ENCODE assay signal across 24 cellular contexts in genomic region chr20:58571341-58571941, GRCh38. TPM values are rescaled to one million over a fixed set of nuclear protein-coding genes. Genes with fewer than 3 reads are reported as not detected.
A peak's percentile ranks its signal among the peaks of the same experiment; 100 is the strongest.
DNase-seq lines count a peak whose midpoint lies in the region; ATAC-seq, FAIRE-seq and TF ChIP-seq lines count a peak whose summit lies in the region.
"Had no signal": no experiment of that assay in that cellular context is flagged by ENCODE, and none has a peak within 500 bp of the region (broad histone marks: within the 10 kb centered on the region; RNA-seq: fewer than 3 reads in every experiment).

No MANE protein-coding gene starts in this region.

- H3K36me3 ChIP-seq in GM23338 (ENCODE audit: insufficient read depth) (no peaks in the 10 kb centered on the region), astrocyte (ENCODE audit: insufficient read depth, low read length) (no peaks in the 10 kb centered on the region), mesenchymal stem cell (ENCODE audit: control insufficient read depth in 1 of 2, insufficient read depth in 2 of 2, low read depth in 1 of 2, low read length in 2 of 2) (no peaks in the 10 kb centered on the region), small intestine (ENCODE audit: control insufficient read depth in 2 of 2, insufficient read depth in 2 of 2, low read length in 2 of 2) (no peaks in the 10 kb centered on the region)
- H3K36me3 ChIP-seq: adrenal gland, gastrocnemius medialis, vagina had no signal

- H3K27me3 ChIP-seq in GM23338 (ENCODE audit: insufficient read depth) (no peaks in the 10 kb centered on the region), astrocyte (ENCODE audit: insufficient read depth, low read length) (peaks cover 2% of the 10 kb centered on the region), mesenchymal stem cell (ENCODE audit: control insufficient read depth in 1 of 2, insufficient read depth in 1 of 2, low read length in 2 of 2) (peaks cover 0 to 35% of the 10 kb centered on the region in 2 experiments), small intestine (ENCODE audit: control insufficient read depth in 2 of 2, insufficient read depth in 2 of 2, low read length in 2 of 2) (peaks cover 0 to 2% of the 10 kb centered on the region in 2 donors)
- H3K27me3 ChIP-seq: adrenal gland, vagina had no signal

- no peak overlapping the region for H3K23ac ChIP-seq in mesenchymal stem cell (ENCODE audit: low read length in 2 of 2)

- H3K14ac ChIP-seq in mesenchymal stem cell (ENCODE audit: low read length in 2 of 2) = no peak overlapping the region

- H4K8ac ChIP-seq in mesenchymal stem cell (ENCODE audit: low read length) = no peak overlapping the region

- H3K4me1 ChIP-seq in GM23338 (ENCODE audit: insufficient read depth) (no peaks in the 10 kb centered on the region), astrocyte (ENCODE audit: insufficient read depth, low read length) (peaks cover 4% of the 10 kb centered on the region), mesenchymal stem cell (ENCODE audit: control insufficient read depth, insufficient read depth, low read depth, low read length) (peaks cover 27% of the 10 kb centered on the region), small intestine (ENCODE audit: control insufficient read depth in 2 of 2, insufficient read depth in 1 of 2, low read depth in 1 of 2, low read length in 1 of 2) (no peaks in the 10 kb centered on the region)
- H3K4me1 ChIP-seq: gastrocnemius medialis had no signal

- no peaks in the 10 kb centered on the region for H3K79me2 ChIP-seq in GM23338 (replicated peaks; ENCODE audit: insufficient read depth)
- no peaks in the 10 kb centered on the region for H3K79me2 ChIP-seq in astrocyte (ENCODE audit: insufficient read depth, low read length)

- H3K18ac ChIP-seq in mesenchymal stem cell (ENCODE audit: low read depth in 1 of 2, low read length in 2 of 2) = no peak overlapping the region

- H3K9me3 Mint-ChIP-seq in GM23338 (no peaks in the 10 kb centered on the region), astrocyte (ENCODE audit: unreplicated experiment) (no peaks in the 10 kb centered on the region)
- H3K9me3 Mint-ChIP-seq: CD4-positive, CD25-positive, alpha-beta regulatory T cell had no signal

- no peak overlapping the region for H3K4me3 Mint-ChIP-seq in GM23338
- no peak overlapping the region for H3K4me3 Mint-ChIP-seq in astrocyte (ENCODE audit: unreplicated experiment)
- H3K4me3 Mint-ChIP-seq: CD4-positive, CD25-positive, alpha-beta regulatory T cell had no signal

- TF ChIP-seq CTCF in GM23338 (conservative IDR thresholded peaks at IDR 0.05; ENCODE audit: low read depth in 2 of 2) (no peak), astrocyte (IDR thresholded peaks at IDR 0.05; ENCODE audit: insufficient read depth, low read depth, low read length) (no peak)

- H2BK120ac ChIP-seq in mesenchymal stem cell (ENCODE audit: low read depth, low read length) = no peak overlapping the region

- FAIRE-seq in astrocyte (lab: Jason Lieb, UNC) (no peak), small intestine (lab: Jason Lieb, UNC) (no peak)

- ATAC-seq in GM23338 (no peak), HG02759 (IDR thresholded peaks at IDR 0.05; ENCODE audit: unreplicated experiment) (no peak), GM21526 (IDR thresholded peaks at IDR 0.05; ENCODE audit: low FRiP score, unreplicated experiment) (no peak)
- ATAC-seq: gastrocnemius medialis; stimulated activated naive CD8-positive, alpha-beta T cell treated with anti-CD3 and anti-CD28 coated beads, Interleukin-15, Interleukin-2, amounts not matched to agents 100 U/mL and 50 U/mL, for 24 hours had no signal

- H4K91ac ChIP-seq in mesenchymal stem cell (ENCODE audit: low read length) = no peak overlapping the region

- no peak for DNase-seq in GM23338 (ENCODE audit: low spot score)
- no peak for DNase-seq in astrocyte (ENCODE audit: low read depth)
- no peak for DNase-seq in mesenchymal stem cell
- peak; percentile 7 for DNase-seq in small intestine
- no peak for DNase-seq in NCI-H2107 treated with DMSO at 0.1 percent for 48 hours (lab: John Stamatoyannopoulos, UW; ENCODE audit: unreplicated experiment)
- no peak for DNase-seq in caudate nucleus (lab: John Stamatoyannopoulos, UW)
- DNase-seq: activated gamma-delta T cell; adrenal gland; CD4-positive, CD25-positive, alpha-beta regulatory T cell; dorsolateral prefrontal cortex; erythroblast; gastrocnemius medialis; Kasumi-1; NCI-H1092 treated with DMSO at 0.1 percent for 48 hours; NCI-H2029 treated with DMSO at 0.1 percent for 48 hours; occipital lobe; stimulated activated CD4-positive, alpha-beta T cell treated with anti-CD3 and anti-CD28 coated beads, Interleukin-2, amount 100 ng/mL, for 24 hours; stimulated activated naive CD8-positive, alpha-beta T cell treated with anti-CD3 and anti-CD28 coated beads, Interleukin-15, Interleukin-2, amounts not matched to agents 100 U/mL and 50 U/mL, for 24 hours had no signal

- no peaks in the 10 kb centered on the region for H3K9me3 ChIP-seq in astrocyte (ENCODE audit: insufficient read depth, low read depth, low read length)
- no peaks in the 10 kb centered on the region for H3K9me3 ChIP-seq in mesenchymal stem cell (ENCODE audit: control insufficient read depth, low read length)
- H3K9me3 ChIP-seq in small intestine (ENCODE audit: control insufficient read depth, low read depth) = no peaks in the 10 kb centered on the region
- H3K9me3 ChIP-seq: adrenal gland, gastrocnemius medialis, vagina had no signal

- WGBS in mesenchymal stem cell = 60% methylated on average over 3 of the region's 4 CpGs
- WGBS in small intestine, 3 donors = 31 to 61% (median 41%) methylated on average over 4 of the region's 4 CpGs

- H3K27ac Mint-ChIP-seq in GM23338 = peak overlapping the region; percentile 52; the same call in 1 of the 2 replicates
- H3K27ac Mint-ChIP-seq in astrocyte (ENCODE audit: unreplicated experiment) = no peak overlapping the region
- H3K27ac Mint-ChIP-seq: CD4-positive, CD25-positive, alpha-beta regulatory T cell had no signal

- no peak overlapping the region for H2BK12ac ChIP-seq in mesenchymal stem cell (ENCODE audit: low read length in 2 of 2)

- no peaks in the 10 kb centered on the region for H3K27me3 Mint-ChIP-seq in GM23338 (ENCODE audit: insufficient read depth, low read depth, poor library complexity)
- peaks cover 2% of the 10 kb centered on the region for H3K27me3 Mint-ChIP-seq in astrocyte (ENCODE audit: low read depth, unreplicated experiment)

- no peak overlapping the region; the same call in 1 of the 2 replicates for H2AFZ ChIP-seq in GM23338
- no peak overlapping the region for H2AFZ ChIP-seq in astrocyte (ENCODE audit: low read depth, low read length)
- H2AFZ ChIP-seq in mesenchymal stem cell (ENCODE audit: low read depth, low read length) = no peak overlapping the region

- H3K9ac ChIP-seq in astrocyte (ENCODE audit: low read length) (no peak overlapping the region), mesenchymal stem cell (ENCODE audit: low read length) (no peak overlapping the region)

- peak overlapping the region; percentile 89 for H2AK5ac ChIP-seq in mesenchymal stem cell (ENCODE audit: low read length, severe bottlenecking)

- H3K4me3 ChIP-seq in GM23338 = no peak overlapping the region
- H3K4me3 ChIP-seq in astrocyte (ENCODE audit: insufficient read depth, low read depth, low read length) = no peak overlapping the region
- no peak overlapping the region for H3K4me3 ChIP-seq in mesenchymal stem cell (ENCODE audit: insufficient read depth in 1 of 2, low read depth in 1 of 2, low read length in 2 of 2)
- H3K4me3 ChIP-seq in small intestine (ENCODE audit: low read depth in 1 of 2, low read length in 2 of 2) = no peak overlapping the region
- H3K4me3 ChIP-seq: adrenal gland, dorsolateral prefrontal cortex, gastrocnemius medialis, vagina had no signal

- no peaks in the 10 kb centered on the region for H3K79me1 ChIP-seq in mesenchymal stem cell (replicated peaks; ENCODE audit: low read length, poor library complexity, severe bottlenecking)

- peaks cover 9% of the 10 kb centered on the region; the same call in 2 of the 3 replicates for H3K4me1 Mint-ChIP-seq in GM23338
- peaks cover 3% of the 10 kb centered on the region for H3K4me1 Mint-ChIP-seq in astrocyte (ENCODE audit: low read depth, unreplicated experiment)
- H3K4me1 Mint-ChIP-seq: CD4-positive, CD25-positive, alpha-beta regulatory T cell had no signal

- H3K36me3 Mint-ChIP-seq in GM23338 (ENCODE audit: low read depth) (no peaks in the 10 kb centered on the region), astrocyte (ENCODE audit: low read depth, unreplicated experiment) (peaks cover 3% of the 10 kb centered on the region)
- H3K36me3 Mint-ChIP-seq: CD4-positive, CD25-positive, alpha-beta regulatory T cell had no signal

- H3K4ac ChIP-seq in mesenchymal stem cell (ENCODE audit: low read depth in 1 of 2, low read length in 2 of 2) = no peak overlapping the region

- H3F3A ChIP-seq in GM23338 (replicated peaks; ENCODE audit: low read depth) = no peaks in the 10 kb centered on the region

- no peak overlapping the region for H3K27ac ChIP-seq in GM23338 (ENCODE audit: low read depth)
- peak overlapping the region; percentile 40 for H3K27ac ChIP-seq in astrocyte (ENCODE audit: low read depth, low read length)
- peak overlapping the region; percentile 99 for H3K27ac ChIP-seq in mesenchymal stem cell (ENCODE audit: low read length, poor library complexity, severe bottlenecking)
- no peak overlapping the region for H3K27ac ChIP-seq in small intestine (ENCODE audit: low read depth in 1 of 2, low read length in 1 of 2)
- H3K27ac ChIP-seq in caudate nucleus (ENCODE audit: low read depth, low read length) = no peak overlapping the region
- H3K27ac ChIP-seq: adrenal gland, dorsolateral prefrontal cortex, gastrocnemius medialis, RWPE1 had no signal

- H3K9me2 ChIP-seq in GM23338 (ENCODE audit: insufficient read depth) = no peaks in the 10 kb centered on the region

- no peak overlapping the region for H3K4me2 ChIP-seq in GM23338
- peak overlapping the region; percentile 47 for H3K4me2 ChIP-seq in astrocyte (ENCODE audit: low read length)
- H3K4me2 ChIP-seq in mesenchymal stem cell (ENCODE audit: low read length, poor library complexity, severe bottlenecking) = peak overlapping the region; percentile 31

- H4K20me1 ChIP-seq in GM23338 (replicated peaks; ENCODE audit: insufficient read depth) (no peaks in the 10 kb centered on the region), astrocyte (ENCODE audit: insufficient read depth, low read length) (no peaks in the 10 kb centered on the region)

- peak overlapping the region; percentile 91 for H2BK5ac ChIP-seq in mesenchymal stem cell (ENCODE audit: low read depth, low read length, poor library complexity, severe bottlenecking)

- H2BK15ac ChIP-seq in mesenchymal stem cell (ENCODE audit: low read depth, poor library complexity, severe bottlenecking) = no peak overlapping the region

TF ChIP-seq in GM23338, 12 proteins besides CTCF, POLR2A, EP300 and RAD21:
- no peak for TF ChIP-seq JUNB (IDR thresholded peaks at IDR 0.05; ENCODE audit: unreplicated experiment)

RNA-seq across cellular contexts. Expression of gene APCDD1L, which starts 56.2 kb away (rescaled TPM):
- 4.6 and 10.9 TPM in 2 replicates for total RNA-seq in GM23338 (2014; rRNA removed; shearing (Covaris generic))
- polyA plus RNA-seq in GM23338 (2016; fragmentation: Nextera tagmentation; extraction: Ambion mirVana) = 1.3 and 1.8 TPM in 2 replicates
- total RNA-seq in astrocyte = 16.4 and 23.3 TPM in 2 replicates
- polyA plus RNA-seq in mesenchymal stem cell (2013, experiment 1 of 2) = 0.17 TPM
- polyA plus RNA-seq in mesenchymal stem cell (2013, experiment 2 of 2) = 0.16 TPM
- under 1 TPM in 1 of 3 donors, not detected in 2; 0.46 TPM for polyA plus RNA-seq in small intestine
- total RNA-seq: CD4-positive, CD25-positive, alpha-beta regulatory T cell; HT-29; NCI-H460; occipital lobe had no signal

Comparison
In these comparisons a context has a peak if more than half of its experiments do, and no peak if none do; other contexts are left out.
1. H3K27ac ChIP-seq: peak in astrocyte (single experiment) and mesenchymal stem cell (single experiment); none in GM23338 (single experiment), small intestine (0 of 2) and caudate nucleus (single experiment).